15 cellular contexts compared by ENCODE assay signal in the genomic region with DNA sequence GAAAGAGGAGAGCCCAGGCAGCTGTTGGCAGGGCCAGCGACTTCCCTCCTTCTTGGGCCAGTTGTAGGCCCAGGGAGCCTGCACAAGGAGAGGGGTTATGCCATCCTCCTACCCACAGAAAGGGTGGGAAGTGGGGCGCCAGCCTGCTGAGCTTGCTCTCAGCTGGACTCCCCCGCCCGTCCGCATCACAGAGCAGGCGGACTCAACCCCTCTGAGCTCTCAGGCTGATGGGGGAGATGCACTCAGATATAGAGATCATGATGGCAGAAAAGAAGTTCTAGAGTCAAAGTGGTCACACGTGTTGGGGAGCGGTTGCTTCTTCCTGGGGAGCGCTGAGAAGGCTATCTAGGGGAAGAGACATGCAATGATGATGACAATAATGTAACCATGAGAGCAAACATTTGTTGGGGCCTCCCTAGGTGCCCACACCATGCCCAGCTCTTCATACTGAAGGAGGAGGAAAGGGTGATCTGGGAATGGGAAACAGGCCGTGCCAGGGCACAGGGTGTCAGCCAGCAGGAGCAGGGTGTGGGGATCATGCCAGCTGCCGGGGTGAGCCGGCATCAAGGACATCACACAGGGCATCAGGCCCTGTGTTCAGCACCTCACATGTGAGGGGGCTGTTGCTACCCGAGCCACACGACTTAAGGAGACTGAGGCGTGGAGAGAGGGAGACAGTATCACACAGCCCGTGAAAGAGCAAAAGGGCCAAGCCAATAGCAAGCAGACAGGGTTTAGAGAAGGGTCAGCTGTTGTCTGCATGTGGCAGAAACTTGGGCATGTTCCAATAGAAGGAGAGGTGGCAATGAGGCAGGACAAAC. TPM values are rescaled to one million over a fixed set of nuclear protein-coding genes. Genes with fewer than 3 reads are reported as not detected.
DNase-seq lines count a peak whose midpoint lies in the region; ATAC-seq, FAIRE-seq and TF ChIP-seq lines count a peak whose summit lies in the region.
"Had no signal": no experiment of that assay in that cellular context is flagged by ENCODE, and none has a peak within 500 bp of the region (broad histone marks: within the 10 kb centered on the region; RNA-seq: fewer than 3 reads in every experiment).

No MANE protein-coding gene starts in this region.

- H3K4me1 Mint-ChIP-seq in osteocyte (ENCODE audit: unreplicated experiment) (peaks cover 5% of the 10 kb centered on the region), MCF 10A (ENCODE audit: insufficient read depth, unreplicated experiment) (no peaks in the 10 kb centered on the region)

- TF ChIP-seq RAD21 in IMR-90 (IDR thresholded peaks at IDR 0.05; ENCODE audit: low read length) = no peak
- TF ChIP-seq RAD21 in H1 (IDR thresholded peaks at IDR 0.05 in 1 of 2, conservative IDR thresholded peaks at IDR 0.05 in 1 of 2; ENCODE audit: low read depth in 2 of 2, low read length in 2 of 2) = no peak

- peaks cover 55% of the 10 kb centered on the region for H3K79me2 ChIP-seq in GM23248 (ENCODE audit: insufficient read depth)
- H3K79me2 ChIP-seq in H1 (ENCODE audit: control insufficient read depth in 1 of 2, insufficient read depth in 2 of 2, low read length in 2 of 2) = no peaks in the 10 kb centered on the region

- H3K18ac ChIP-seq in IMR-90 (ENCODE audit: low read depth, low read length) (no peak overlapping the region), H1 (ENCODE audit: extremely low read depth, low read length) (no peak overlapping the region)

- H2BK15ac ChIP-seq in IMR-90 (ENCODE audit: low read depth, low read length) (no peak overlapping the region), H1 (ENCODE audit: low read length) (no peak overlapping the region)

- H3K9me3 ChIP-seq in GM23248 (ENCODE audit: low read depth) (no peaks in the 10 kb centered on the region), IMR-90 (ENCODE audit: control insufficient read depth, insufficient read depth, low read length) (no peaks in the 10 kb centered on the region), H1 (ENCODE audit: insufficient read depth in 2 of 2, low read depth in 1 of 2, low read length in 1 of 2) (no peaks in the 10 kb centered on the region)
- H3K9me3 ChIP-seq: MG63, Peyer's patch, prostate gland, transverse colon had no signal

- H3K27ac Mint-ChIP-seq in osteocyte (ENCODE audit: unreplicated experiment) (peak overlapping the region; percentile 47), MCF 10A (ENCODE audit: low read depth, unreplicated experiment) (no peak overlapping the region)

- peaks cover 18% of the 10 kb centered on the region for H3F3A ChIP-seq in GM23248 (ENCODE audit: insufficient read depth)

- no peak overlapping the region for H3K56ac ChIP-seq in IMR-90 (ENCODE audit: extremely low read depth, insufficient read depth, low read length)
- no peak overlapping the region for H3K56ac ChIP-seq in H1 (replicated peaks; ENCODE audit: insufficient read length, low read depth, low read length)

- peaks cover 8% of the 10 kb centered on the region for H3K36me3 Mint-ChIP-seq in osteocyte (ENCODE audit: unreplicated experiment)
- H3K36me3 Mint-ChIP-seq in MCF 10A (ENCODE audit: insufficient read depth, unreplicated experiment) = no peaks in the 10 kb centered on the region

- H2BK120ac ChIP-seq in IMR-90 (ENCODE audit: low read depth, low read length) (no peak overlapping the region), H1 (replicated peaks; ENCODE audit: low read depth, low read length) (no peak overlapping the region)

- H3K14ac ChIP-seq in IMR-90 (replicated peaks; ENCODE audit: low read depth, low read length) (no peak overlapping the region), H1 (ENCODE audit: insufficient read length) (no peak overlapping the region)

- DNase-seq in GM23248 = no peak
- no peak for DNase-seq in IMR-90
- DNase-seq in H1 (ENCODE audit: low read depth in 1 of 2, low spot score in 2 of 2) = no peak
- no peak for DNase-seq in osteocyte (ENCODE audit: extremely low spot score, unreplicated experiment)
- no peak for DNase-seq in MCF 10A (ENCODE audit: unreplicated experiment)
- no peak for DNase-seq in NCI-H748 (lab: John Stamatoyannopoulos, UW; ENCODE audit: unreplicated experiment)
- DNase-seq: activated CD4-positive, CD25-positive, alpha-beta regulatory T cell treated with anti-CD3 and anti-CD28 coated beads, Interleukin-2, amount 50 U/mL, for 72 hours; activated gamma-delta T cell; NCI-H1930; NCI-H69; Peyer's patch; transverse colon had no signal

- BruUV-seq in IMR-90 (replicated peaks; lab: Mats Ljungman, UMichigan) = no TSS peak
- no TSS peak for BruUV-seq in MCF 10A (replicated peaks; lab: Mats Ljungman, UMichigan)

- H3K4me2 ChIP-seq in GM23248 (ENCODE audit: unreplicated experiment) (no peak overlapping the region), IMR-90 (ENCODE audit: low read depth, low read length) (no peak overlapping the region), H1 (ENCODE audit: insufficient read depth in 1 of 2, low read depth in 2 of 2, low read length in 2 of 2) (no peak overlapping the region)

- 0 out of 4 replicates have a peak overlapping the region, but pooled peaks of 1 of the 2 experiments have one; percentile 15 for H4K8ac ChIP-seq in IMR-90 (ENCODE audit: low read depth in 2 of 2, low read length in 2 of 2)
- peak overlapping the region; percentile 84; the same call in 1 of the 2 replicates for H4K8ac ChIP-seq in H1 (ENCODE audit: extremely low read depth, insufficient read depth, low read length)

- no peaks in the 10 kb centered on the region for H3K9me2 ChIP-seq in GM23248 (ENCODE audit: insufficient read depth)

- H4K20me1 ChIP-seq in GM23248 (ENCODE audit: insufficient read depth) (no peaks in the 10 kb centered on the region), IMR-90 (ENCODE audit: insufficient read depth, low read length) (peaks cover 8% of the 10 kb centered on the region), H1 (replicated peaks in 1 of 2; ENCODE audit: control insufficient read depth in 1 of 2, insufficient read depth in 2 of 2, low read length in 2 of 2) (peaks cover 0 to 4% of the 10 kb centered on the region in 2 experiments)

- H3K27me3 ChIP-seq in GM23248 (replicated peaks; ENCODE audit: insufficient read depth) (no peaks in the 10 kb centered on the region), IMR-90 (ENCODE audit: control insufficient read depth, insufficient read depth, low read length) (no peaks in the 10 kb centered on the region), H1 (replicated peaks in 1 of 4; ENCODE audit: control insufficient read depth in 3 of 4, extremely low read depth in 1 of 4, insufficient read depth in 3 of 4, low read length in 3 of 4) (no peaks in the 10 kb centered on the region)
- H3K27me3 ChIP-seq: MG63, Peyer's patch, transverse colon had no signal

- H3K4me3 ChIP-seq in GM23248 = no peak overlapping the region
- H3K4me3 ChIP-seq in IMR-90 (ENCODE audit: insufficient read depth, low read depth, low read length) = no peak overlapping the region
- H3K4me3 ChIP-seq in H1 (ENCODE audit: extremely low read depth in 1 of 4, insufficient read depth in 2 of 4, low read depth in 3 of 4, low read length in 4 of 4) = no peak overlapping the region
- H3K4me3 ChIP-seq: MG63, Peyer's patch, prostate gland, transverse colon had no signal

- no peak overlapping the region for H4K5ac ChIP-seq in IMR-90 (ENCODE audit: low read depth, low read length)
- no peak overlapping the region for H4K5ac ChIP-seq in H1 (ENCODE audit: insufficient read length, low read depth, low read length)

- H4K91ac ChIP-seq in IMR-90 (ENCODE audit: insufficient read depth, low read depth, low read length) = no peak overlapping the region; the same call in 1 of the 2 replicates
- H4K91ac ChIP-seq in H1 (replicated peaks; ENCODE audit: insufficient read length, low read length) = peak overlapping the region; percentile 35

- H3K4ac ChIP-seq in IMR-90 (ENCODE audit: low read depth, low read length) = 0 out of 2 replicates have a peak overlapping the region, but pooled peaks have one; percentile 12
- no peak overlapping the region for H3K4ac ChIP-seq in H1 (replicated peaks; ENCODE audit: insufficient read length, low read depth, low read length)

- no peaks in the 10 kb centered on the region for H3K36me3 ChIP-seq in GM23248 (ENCODE audit: low read depth)
- no peaks in the 10 kb centered on the region for H3K36me3 ChIP-seq in IMR-90 (ENCODE audit: control insufficient read depth, insufficient read depth, low read length)
- no peaks in the 10 kb centered on the region for H3K36me3 ChIP-seq in H1 (ENCODE audit: control insufficient read depth in 2 of 4, insufficient read depth in 4 of 4, low read length in 3 of 4)
- H3K36me3 ChIP-seq: Peyer's patch, prostate gland, transverse colon had no signal

- H2AK5ac ChIP-seq in IMR-90 (ENCODE audit: low read depth, low read length) (peak overlapping the region; percentile 54; the same call in 1 of the 2 replicates), H1 (ENCODE audit: low read depth, low read length) (no peak overlapping the region)

- H3K23ac ChIP-seq in IMR-90 (ENCODE audit: low read depth, low read length) (0 out of 2 replicates have a peak overlapping the region, but pooled peaks have one; percentile 8), H1 (ENCODE audit: insufficient read length) (no peak overlapping the region)

- TF ChIP-seq EP300 in H1 (IDR thresholded peaks at IDR 0.05; ENCODE audit: borderline replicate concordance in 1 of 2, low read depth in 2 of 2, low read length in 2 of 2) = no peak

- H2AK9ac ChIP-seq in IMR-90 (replicated peaks; ENCODE audit: low read depth, low read length, poor library complexity) = peak overlapping the region; percentile 82

- 86 to 90% methylated on average over 16 of the region's 16 CpGs for WGBS in GM23248 (ENCODE audit: low coverage in 1 of 2, low lambda C conversion rate in 2 of 2, missing lambda C conversion rate in 2 of 2), 2 experiments
- 75% methylated on average over 2 of the region's 16 CpGs; no CpG with 5 or more reads in 1 of the 2 experiments for WGBS in IMR-90 (ENCODE audit: extremely low coverage in 2 of 2, insufficient read length in 1 of 2), 2 experiments
- 90% methylated on average over 15 of the region's 16 CpGs; no CpG with 5 or more reads in 1 of the 2 experiments for WGBS in H1 (ENCODE audit: extremely low coverage in 1 of 2, insufficient coverage in 1 of 2, insufficient read length in 1 of 2, insufficient replicate concordance in 2 of 2, low coverage in 1 of 2, low lambda C conversion rate in 2 of 2, missing lambda C conversion rate in 1 of 2), 2 experiments

- CTCF ChIA-PET in IMR-90 (lab: Yijun Ruan, JAX) (no interaction called here), H1 (lab: Charles Lee; ENCODE audit: partially characterized antibody) (interaction anchor here (0.7 to 10.5 kb wide), 5 partner anchors 9 to 289 kb away, joined by 3 to 74 read pairs (median 10); a partner anchor contains a TSS), MCF 10A (lab: Yijun Ruan, JAX) (interaction anchor here (0.6 to 2.0 kb wide), 4 partner anchors 10 to 325 kb away, joined by 3 to 14 read pairs (median 4); a partner anchor contains a TSS)

- H2BK5ac ChIP-seq in IMR-90 (ENCODE audit: low read depth, low read length, poor library complexity, severe bottlenecking) (no peak overlapping the region), H1 (ENCODE audit: low read depth, low read length) (no peak overlapping the region)

- H3K27me3 Mint-ChIP-seq in osteocyte (ENCODE audit: unreplicated experiment) = no peaks in the 10 kb centered on the region
- H3K27me3 Mint-ChIP-seq in MCF 10A (ENCODE audit: insufficient read depth, unreplicated experiment) = no peaks in the 10 kb centered on the region

- intact Hi-C loops in IMR-90 (cut with micrococcal nuclease) (no loop called here), MCF 10A (cut with micrococcal nuclease) (no loop called here)

- dilution Hi-C loops in IMR-90 (cut with HindIII; ENCODE audit: low sequenced_read_pairs, unreplicated experiment) = no loop called here

- no peak overlapping the region for H3K4me3 Mint-ChIP-seq in osteocyte (ENCODE audit: unreplicated experiment)
- no peak overlapping the region for H3K4me3 Mint-ChIP-seq in MCF 10A (ENCODE audit: unreplicated experiment)

- no peak for FAIRE-seq in H1 (lab: Jason Lieb, UNC)

- TF ChIP-seq POLR2A in IMR-90 (IDR thresholded peaks at IDR 0.05; ENCODE audit: low read depth, low read length) = no peak
- no peak for TF ChIP-seq POLR2A in H1 (IDR thresholded peaks at IDR 0.05; ENCODE audit: control extremely low read depth in 1 of 2, low read depth in 2 of 2, low read length in 2 of 2)

- H3K9ac ChIP-seq in GM23248 (peak overlapping the region; percentile 68), IMR-90 (ENCODE audit: low read depth, low read length) (no peak overlapping the region), H1 (replicated peaks in 1 of 4; ENCODE audit: extremely low read depth in 1 of 4, low read depth in 3 of 4, low read length in 3 of 4) (no peak overlapping the region)

- ATAC-seq in IMR-90 (ENCODE audit: low read depth) (no peak), HG03175 (IDR thresholded peaks at IDR 0.05; ENCODE audit: unreplicated experiment) (no peak)

- in situ Hi-C loops in GM23248 (cut with MboI) = no loop called here
- in situ Hi-C loops in IMR-90 (cut with MboI; ENCODE audit: low sequenced_read_pairs) = no loop called here

- peaks cover 10% of the 10 kb centered on the region for H3K4me1 ChIP-seq in GM23248 (ENCODE audit: insufficient read depth)
- H3K4me1 ChIP-seq in IMR-90 (ENCODE audit: control insufficient read depth, insufficient read depth, low read length) = peaks cover 8% of the 10 kb centered on the region
- H3K4me1 ChIP-seq in H1 (replicated peaks in 1 of 4; ENCODE audit: control insufficient read depth in 3 of 4, insufficient read depth in 4 of 4, low read length in 3 of 4) = no peaks in the 10 kb centered on the region
- H3K4me1 ChIP-seq: Peyer's patch, prostate gland had no signal

- peaks cover 11% of the 10 kb centered on the region for H3K9me1 ChIP-seq in IMR-90 (ENCODE audit: insufficient read depth, low read length)

- H2BK12ac ChIP-seq in H1 (ENCODE audit: low read depth, low read length) = no peak overlapping the region

- H2BK20ac ChIP-seq in IMR-90 (ENCODE audit: low read depth, low read length) = no peak overlapping the region; the same call in 1 of the 2 replicates
- H2BK20ac ChIP-seq in H1 (ENCODE audit: low read length) = no peak overlapping the region

- H2AFZ ChIP-seq in GM23248 (no peak overlapping the region), IMR-90 (replicated peaks; ENCODE audit: low read length, poor library complexity) (peak overlapping the region; percentile 70), H1 (ENCODE audit: low read length) (no peak overlapping the region)

- H3K27ac ChIP-seq in GM23248 (peak overlapping the region; percentile 86), IMR-90 (ENCODE audit: insufficient read depth, low read length) (no peak overlapping the region), H1 (ENCODE audit: low read depth, low read length) (no peak overlapping the region)
- H3K27ac ChIP-seq: Peyer's patch, prostate gland, transverse colon had no signal

- no peaks in the 10 kb centered on the region for H3K23me2 ChIP-seq in H1 (ENCODE audit: low read depth, low read length)

- no peaks in the 10 kb centered on the region for H3K9me3 Mint-ChIP-seq in osteocyte (ENCODE audit: unreplicated experiment)
- H3K9me3 Mint-ChIP-seq in MCF 10A (ENCODE audit: unreplicated experiment) = no peaks in the 10 kb centered on the region

- TF ChIP-seq CTCF in IMR-90 (conservative IDR thresholded peaks at IDR 0.05; ENCODE audit: low read depth, low read length) (no peak), H1 (IDR thresholded peaks at IDR 0.05; ENCODE audit: control extremely low read depth in 1 of 3, insufficient read depth in 1 of 3, low read depth in 1 of 3, low read length in 3 of 3) (no peak), osteocyte (IDR thresholded peaks at IDR 0.05) (no peak), MCF 10A (IDR thresholded peaks at IDR 0.05; ENCODE audit: unreplicated experiment) (no peak)

- POLR2A ChIA-PET in IMR-90 (lab: Charles Lee; ENCODE audit: unreplicated experiment) (no interaction called here), H1 (lab: Charles Lee; ENCODE audit: partially characterized antibody) (interaction anchor here (0.9 to 1.7 kb wide), 2 partner anchors 8 to 48 kb away, joined by 3 to 4 read pairs; no protein-coding TSS in a partner anchor), MCF 10A (lab: Yijun Ruan, JAX) (interaction anchor here (1.0 kb wide), 1 partner anchor 8 kb away, joined by 4 read pairs; a partner anchor contains a TSS)

- peaks cover 10 to 44% of the 10 kb centered on the region in 2 experiments for H3K79me1 ChIP-seq in IMR-90 (ENCODE audit: low read depth in 1 of 2, low read length in 2 of 2)
- 0 out of 2 replicates have a peak, but pooled peaks cover 2% of the 10 kb centered on the region for H3K79me1 ChIP-seq in H1 (ENCODE audit: low read depth, low read length)

RNA-seq across cellular contexts. Expression of a gene that starts 7.7 kb away (rescaled TPM):
- total RNA-seq in GM23248 (2014; rRNA removed; shearing (Covaris generic)) = 12.9 and 16.4 TPM in 2 replicates
- polyA plus RNA-seq in GM23248 (2016; fragmentation: Nextera tagmentation; extraction: Ambion mirVana) = 8.5 and 9.1 TPM in 2 replicates
- 6.8 and 6.9 TPM in 2 replicates for total RNA-seq in IMR-90 (2012; rRNA removed)
- 5.7 and 7.8 TPM in 2 replicates for polyA plus RNA-seq in IMR-90 (2012; rRNA removed)
- 4.7 and 9.9 TPM in 2 replicates for polyA plus RNA-seq in IMR-90 (2012; cell fraction: cytosol; rRNA removed)
- 2.5 and 5.2 TPM in 2 replicates for polyA plus RNA-seq in IMR-90 (2012; cell fraction: nucleus; rRNA removed; ENCODE audit: low replicate concordance)
- total RNA-seq in H1 (2021; fragmentation: NEBNext Ultra II Directional; extraction: Animal tissue kit (Norgen Biotek cat#: 25700)) = 5.1 TPM in 2 replicates
- 5.6 and 7.8 TPM in 2 replicates for polyA plus RNA-seq in H1 (2011; rRNA removed)
- polyA plus RNA-seq in H1 (2011; cell fraction: cytosol; rRNA removed) = 4.9 TPM
- 5.3 TPM for polyA plus RNA-seq in H1 (2011; cell fraction: nucleus; rRNA removed)
- polyA plus RNA-seq in H1 (2012, experiment 1 of 2) = 3.1 to 5.1 TPM (median 3.9 TPM) in 4 replicates
- polyA plus RNA-seq in H1 (2012, experiment 2 of 2) = 5.2 TPM
- polyA plus RNA-seq in H1 (2013, experiment 1 of 2) = 6.0 TPM
- 6.0 TPM for polyA plus RNA-seq in H1 (2013, experiment 2 of 2)
- polyA minus RNA-seq in H1 (2011; rRNA and poly(A)+ RNA removed) = 2.8 and 3.0 TPM in 2 replicates
- polyA minus RNA-seq in H1 (2011; cell fraction: cytosol; rRNA and poly(A)+ RNA removed) = 4.3 TPM
- polyA minus RNA-seq in H1 (2011; cell fraction: nucleus; rRNA and poly(A)+ RNA removed) = 5.8 TPM
- total RNA-seq in osteocyte = 9.4 and 10.2 TPM in 2 replicates
- total RNA-seq in MCF 10A (2022) = 2.9 and 3.4 TPM in 2 replicates

RNA-seq across cellular contexts. Expression of a gene that starts 24.4 kb away (rescaled TPM):
- 7.1 and 9.5 TPM in 2 replicates for total RNA-seq in GM23248 (2014; rRNA removed; shearing (Covaris generic))
- polyA plus RNA-seq in GM23248 (2016; fragmentation: Nextera tagmentation; extraction: Ambion mirVana) = 12.4 and 12.7 TPM in 2 replicates
- 12.2 and 14.9 TPM in 2 replicates for total RNA-seq in IMR-90 (2012; rRNA removed)
- polyA plus RNA-seq in IMR-90 (2012; rRNA removed) = 14.3 and 14.9 TPM in 2 replicates
- 8.3 and 15.5 TPM in 2 replicates for polyA plus RNA-seq in IMR-90 (2012; cell fraction: cytosol; rRNA removed)
- 12.1 and 17.7 TPM in 2 replicates for polyA plus RNA-seq in IMR-90 (2012; cell fraction: nucleus; rRNA removed; ENCODE audit: low replicate concordance)
- 2.6 and 3.6 TPM in 2 replicates for total RNA-seq in H1 (2021; fragmentation: NEBNext Ultra II Directional; extraction: Animal tissue kit (Norgen Biotek cat#: 25700))
- polyA plus RNA-seq in H1 (2011; rRNA removed) = 7.3 and 8.3 TPM in 2 replicates
- 5.8 TPM for polyA plus RNA-seq in H1 (2011; cell fraction: cytosol; rRNA removed)
- 6.1 TPM for polyA plus RNA-seq in H1 (2011; cell fraction: nucleus; rRNA removed)
- polyA plus RNA-seq in H1 (2012, experiment 1 of 2) = 2.7 to 3.6 TPM (median 3.3 TPM) in 4 replicates
- polyA plus RNA-seq in H1 (2012, experiment 2 of 2) = 2.1 TPM
- polyA plus RNA-seq in H1 (2013, experiment 1 of 2) = 1.9 TPM
- 1.8 TPM for polyA plus RNA-seq in H1 (2013, experiment 2 of 2)
- polyA minus RNA-seq in H1 (2011; rRNA and poly(A)+ RNA removed) = 11.0 and 13.8 TPM in 2 replicates
- polyA minus RNA-seq in H1 (2011; cell fraction: cytosol; rRNA and poly(A)+ RNA removed) = 5.0 TPM
- polyA minus RNA-seq in H1 (2011; cell fraction: nucleus; rRNA and poly(A)+ RNA removed) = 4.8 TPM
- 10.7 and 11.2 TPM in 2 replicates for total RNA-seq in osteocyte
- 5.6 and 6.5 TPM in 2 replicates for total RNA-seq in MCF 10A (2022)

RNA-seq across cellular contexts. Expression of a gene that starts 36.3 kb away (rescaled TPM):
- 5.3 and 8.1 TPM in 2 replicates for total RNA-seq in GM23248 (2014; rRNA removed; shearing (Covaris generic))
- polyA plus RNA-seq in GM23248 (2016; fragmentation: Nextera tagmentation; extraction: Ambion mirVana) (4.5 and 4.8 TPM in 2 replicates), IMR-90 (2012; rRNA removed) (3.6 and 4.0 TPM in 2 replicates), H1 (2011; rRNA removed) (87.8 and 91.7 TPM in 2 replicates)
- total RNA-seq in IMR-90 (2012; rRNA removed) (0.56 and 1.3 TPM in 2 replicates), osteocyte (57.7 and 58.1 TPM in 2 replicates), MCF 10A (2022) (1.2 and 1.4 TPM in 2 replicates)
- 4.2 and 4.4 TPM in 2 replicates for polyA plus RNA-seq in IMR-90 (2012; cell fraction: cytosol; rRNA removed)
- 1.8 and 2.1 TPM in 2 replicates for polyA plus RNA-seq in IMR-90 (2012; cell fraction: nucleus; rRNA removed; ENCODE audit: low replicate concordance)
- total RNA-seq in H1 (2021; fragmentation: NEBNext Ultra II Directional; extraction: Animal tissue kit (Norgen Biotek cat#: 25700)) = 30.0 and 36.2 TPM in 2 replicates
- polyA plus RNA-seq in H1 (2011; cell fraction: cytosol; rRNA removed) = 59.1 TPM
- 77.5 TPM for polyA plus RNA-seq in H1 (2011; cell fraction: nucleus; rRNA removed)
- polyA plus RNA-seq in H1 (2012, experiment 1 of 2) = 38.9 to 58.8 TPM (median 53.7 TPM) in 4 replicates
- polyA plus RNA-seq in H1 (2012, experiment 2 of 2) = 67.8 TPM
- 56.8 TPM for polyA plus RNA-seq in H1 (2013, experiment 1 of 2)
- 56.9 TPM for polyA plus RNA-seq in H1 (2013, experiment 2 of 2)
- polyA minus RNA-seq in H1 (2011; rRNA and poly(A)+ RNA removed) = 73.8 and 106 TPM in 2 replicates
- polyA minus RNA-seq in H1 (2011; cell fraction: cytosol; rRNA and poly(A)+ RNA removed) = 33.8 TPM
- polyA minus RNA-seq in H1 (2011; cell fraction: nucleus; rRNA and poly(A)+ RNA removed) = 46.5 TPM

RNA-seq across cellular contexts. Expression of a gene that starts 51.4 kb away (rescaled TPM):
- 1.1 and 2.0 TPM in 2 replicates for total RNA-seq in GM23248 (2014; rRNA removed; shearing (Covaris generic))
- polyA plus RNA-seq in GM23248 (2016; fragmentation: Nextera tagmentation; extraction: Ambion mirVana) = 0.65 and 1.3 TPM in 2 replicates
- total RNA-seq in IMR-90 (2012; rRNA removed) = 1.7 and 2.2 TPM in 2 replicates
- polyA plus RNA-seq in IMR-90 (2012; rRNA removed) = 1.8 and 2.2 TPM in 2 replicates
- 1.5 and 2.2 TPM in 2 replicates for polyA plus RNA-seq in IMR-90 (2012; cell fraction: cytosol; rRNA removed)
- 3.1 and 3.8 TPM in 2 replicates for polyA plus RNA-seq in IMR-90 (2012; cell fraction: nucleus; rRNA removed; ENCODE audit: low replicate concordance)
- 3.4 and 3.7 TPM in 2 replicates for total RNA-seq in H1 (2021; fragmentation: NEBNext Ultra II Directional; extraction: Animal tissue kit (Norgen Biotek cat#: 25700))
- polyA plus RNA-seq in H1 (2011; rRNA removed) = 3.4 and 4.5 TPM in 2 replicates
- 2.9 TPM for polyA plus RNA-seq in H1 (2011; cell fraction: cytosol; rRNA removed)
- polyA plus RNA-seq in H1 (2011; cell fraction: nucleus; rRNA removed) = 4.9 TPM
- 4.0 to 5.0 TPM (median 4.2 TPM) in 4 replicates for polyA plus RNA-seq in H1 (2012, experiment 1 of 2)
- 2.5 TPM for polyA plus RNA-seq in H1 (2012, experiment 2 of 2)
- 3.6 TPM for polyA plus RNA-seq in H1 (2013, experiment 1 of 2)
- 3.8 TPM for polyA plus RNA-seq in H1 (2013, experiment 2 of 2)
- polyA minus RNA-seq in H1 (2011; rRNA and poly(A)+ RNA removed) = 5.3 and 5.8 TPM in 2 replicates
- 8.0 TPM for polyA minus RNA-seq in H1 (2011; cell fraction: cytosol; rRNA and poly(A)+ RNA removed)
- 8.9 TPM for polyA minus RNA-seq in H1 (2011; cell fraction: nucleus; rRNA and poly(A)+ RNA removed)
- total RNA-seq in osteocyte = 3.8 and 4.2 TPM in 2 replicates
- 276 and 338 TPM in 2 replicates for total RNA-seq in MCF 10A (2022)

RNA-seq across cellular contexts. Expression of a gene that starts 51.6 kb away (rescaled TPM):
- total RNA-seq in GM23248 (2014; rRNA removed; shearing (Covaris generic)) = 63.2 and 83.7 TPM in 2 replicates
- polyA plus RNA-seq in GM23248 (2016; fragmentation: Nextera tagmentation; extraction: Ambion mirVana) (67.8 and 74.1 TPM in 2 replicates), IMR-90 (2012; rRNA removed) (113 and 120 TPM in 2 replicates), H1 (2011; rRNA removed) (191 and 247 TPM in 2 replicates)
- total RNA-seq in IMR-90 (2012; rRNA removed) (118 and 142 TPM in 2 replicates), osteocyte (71.6 and 73.5 TPM in 2 replicates), MCF 10A (2022) (114 and 145 TPM in 2 replicates)
- 91.4 and 114 TPM in 2 replicates for polyA plus RNA-seq in IMR-90 (2012; cell fraction: cytosol; rRNA removed)
- polyA plus RNA-seq in IMR-90 (2012; cell fraction: nucleus; rRNA removed; ENCODE audit: low replicate concordance) = 98.2 and 133 TPM in 2 replicates
- total RNA-seq in H1 (2021; fragmentation: NEBNext Ultra II Directional; extraction: Animal tissue kit (Norgen Biotek cat#: 25700)) = 121 and 133 TPM in 2 replicates
- polyA plus RNA-seq in H1 (2011; cell fraction: cytosol; rRNA removed) = 147 TPM
- polyA plus RNA-seq in H1 (2011; cell fraction: nucleus; rRNA removed) = 202 TPM
- polyA plus RNA-seq in H1 (2012, experiment 1 of 2) = 90.7 to 127 TPM (median 115 TPM) in 4 replicates
- 136 TPM for polyA plus RNA-seq in H1 (2012, experiment 2 of 2)
- polyA plus RNA-seq in H1 (2013, experiment 1 of 2) = 73.6 TPM
- polyA plus RNA-seq in H1 (2013, experiment 2 of 2) = 74.6 TPM
- 186 and 236 TPM in 2 replicates for polyA minus RNA-seq in H1 (2011; rRNA and poly(A)+ RNA removed)
- polyA minus RNA-seq in H1 (2011; cell fraction: cytosol; rRNA and poly(A)+ RNA removed) = 73.2 TPM
- polyA minus RNA-seq in H1 (2011; cell fraction: nucleus; rRNA and poly(A)+ RNA removed) = 84.9 TPM
